ENCODE assay signal across 1 cellular context in genomic region chr11:119363081-119363861, GRCh38.
TF ChIP-seq lines count a peak whose summit lies in the region.

No MANE protein-coding gene starts in this region.

TF ChIP-seq in HepG2, 621 proteins besides CTCF, POLR2A, EP300 and RAD21:
- no peak for TF ChIP-seq HOXA5 (CRISPR knock-in tag; IDR thresholded peaks at IDR 0.05)
- 0 out of 2 replicates have a peak, but pooled peaks have one; percentile 51 for TF ChIP-seq HNRNPL (IDR thresholded peaks at IDR 0.05; ENCODE audit: low read depth, low read length)
TF ChIP-seq in HepG2: peak in this region for 1.
